ENCODE assay signal across 2 cellular contexts in the genomic region with DNA sequence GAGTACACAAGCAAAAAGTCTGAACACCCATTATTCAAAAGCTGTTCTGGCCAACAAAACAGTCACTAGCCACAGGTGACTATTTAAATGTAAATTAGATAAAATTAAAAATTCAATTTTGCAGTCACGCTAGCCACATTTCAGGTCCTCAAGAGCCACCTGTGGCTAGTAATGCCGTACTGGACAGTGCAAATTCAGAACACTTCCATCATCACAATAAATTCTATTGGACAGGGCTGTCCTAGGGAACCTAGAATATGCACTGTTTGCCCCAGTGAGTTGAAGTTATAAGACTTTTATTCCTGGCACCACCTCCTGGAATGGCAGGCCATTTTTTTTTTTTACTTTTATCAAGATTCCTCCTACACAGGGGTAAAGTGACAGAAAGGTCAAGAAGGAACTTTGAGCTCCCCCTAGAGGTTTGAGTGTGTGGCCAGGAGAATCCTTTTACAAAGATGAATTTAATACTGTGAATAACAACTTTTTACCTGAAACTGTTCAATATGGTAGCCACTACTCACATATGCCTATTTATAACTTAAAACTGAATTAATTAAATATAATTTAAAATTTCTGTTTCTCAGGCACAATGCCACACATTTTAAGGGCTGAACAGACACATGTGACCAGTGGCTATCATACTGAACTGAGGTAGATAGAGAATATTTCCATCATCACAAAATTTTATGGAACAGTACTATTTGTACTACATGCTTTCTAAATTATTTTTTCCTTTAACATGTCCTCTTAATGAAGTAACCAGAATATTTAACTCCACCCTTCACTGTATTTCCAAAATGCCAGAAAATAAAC.
TF ChIP-seq lines count a peak whose summit lies in the region.

No MANE protein-coding gene starts in this region.

TF ChIP-seq in IMR-90, 13 proteins besides CTCF, POLR2A, EP300 and RAD21:
- no peak for TF ChIP-seq RFX5 (IDR thresholded peaks at IDR 0.05; ENCODE audit: low read depth, low read length)
- TF ChIP-seq MAFK (IDR thresholded peaks at IDR 0.05; ENCODE audit: low read depth, low read length): no peak
- TF ChIP-seq CHD1 (IDR thresholded peaks at IDR 0.05; ENCODE audit: low read depth, low read length): no peak
- TF ChIP-seq SMC3 (IDR thresholded peaks at IDR 0.05; ENCODE audit: low read depth, low read length): peak; percentile 29; the same call in 1 of the 2 replicates
TF ChIP-seq in IMR-90: peak in this region for 1.

TF ChIP-seq in SK-N-SH, 30 proteins besides CTCF, POLR2A, EP300 and RAD21:
- TF ChIP-seq POLR2AphosphoS5 (IDR thresholded peaks at IDR 0.05; ENCODE audit: low read depth, low read length) (no peak), TCF12 (IDR thresholded peaks at IDR 0.05) (no peak), SMC3 (IDR thresholded peaks at IDR 0.05; ENCODE audit: low read depth, low read length) (peak; percentile 29; the same call in 1 of the 2 replicates), NFIC (IDR thresholded peaks at IDR 0.05; ENCODE audit: borderline replicate concordance) (no peak)
- TF ChIP-seq, protein P1, sequence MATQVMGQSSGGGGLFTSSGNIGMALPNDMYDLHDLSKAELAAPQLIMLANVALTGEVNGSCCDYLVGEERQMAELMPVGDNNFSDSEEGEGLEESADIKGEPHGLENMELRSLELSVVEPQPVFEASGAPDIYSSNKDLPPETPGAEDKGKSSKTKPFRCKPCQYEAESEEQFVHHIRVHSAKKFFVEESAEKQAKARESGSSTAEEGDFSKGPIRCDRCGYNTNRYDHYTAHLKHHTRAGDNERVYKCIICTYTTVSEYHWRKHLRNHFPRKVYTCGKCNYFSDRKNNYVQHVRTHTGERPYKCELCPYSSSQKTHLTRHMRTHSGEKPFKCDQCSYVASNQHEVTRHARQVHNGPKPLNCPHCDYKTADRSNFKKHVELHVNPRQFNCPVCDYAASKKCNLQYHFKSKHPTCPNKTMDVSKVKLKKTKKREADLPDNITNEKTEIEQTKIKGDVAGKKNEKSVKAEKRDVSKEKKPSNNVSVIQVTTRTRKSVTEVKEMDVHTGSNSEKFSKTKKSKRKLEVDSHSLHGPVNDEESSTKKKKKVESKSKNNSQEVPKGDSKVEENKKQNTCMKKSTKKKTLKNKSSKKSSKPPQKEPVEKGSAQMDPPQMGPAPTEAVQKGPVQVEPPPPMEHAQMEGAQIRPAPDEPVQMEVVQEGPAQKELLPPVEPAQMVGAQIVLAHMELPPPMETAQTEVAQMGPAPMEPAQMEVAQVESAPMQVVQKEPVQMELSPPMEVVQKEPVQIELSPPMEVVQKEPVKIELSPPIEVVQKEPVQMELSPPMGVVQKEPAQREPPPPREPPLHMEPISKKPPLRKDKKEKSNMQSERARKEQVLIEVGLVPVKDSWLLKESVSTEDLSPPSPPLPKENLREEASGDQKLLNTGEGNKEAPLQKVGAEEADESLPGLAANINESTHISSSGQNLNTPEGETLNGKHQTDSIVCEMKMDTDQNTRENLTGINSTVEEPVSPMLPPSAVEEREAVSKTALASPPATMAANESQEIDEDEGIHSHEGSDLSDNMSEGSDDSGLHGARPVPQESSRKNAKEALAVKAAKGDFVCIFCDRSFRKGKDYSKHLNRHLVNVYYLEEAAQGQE (IDR thresholded peaks at IDR 0.05; ENCODE audit: low read depth, low read length): no peak
